ENCODE assay signal across 8 cellular contexts in genomic region chr14:24431569-24432258, GRCh38. TPM values are rescaled to one million over a fixed set of nuclear protein-coding genes. Genes with fewer than 3 reads are reported as not detected.
A peak's percentile ranks its signal among the peaks of the same experiment; 100 is the strongest.
DNase-seq lines count a peak whose midpoint lies in the region; ATAC-seq, FAIRE-seq and TF ChIP-seq lines count a peak whose summit lies in the region.

No MANE protein-coding gene starts in this region.

- TF ChIP-seq EP300 in suprapubic skin (IDR thresholded peaks at IDR 0.05), result no peak

- no peak for FAIRE-seq in frontal cortex (lab: Jason Lieb, UNC)

- peak; percentile 94 for DNase-seq in GM03348 (ENCODE audit: low spot score)
- DNase-seq in HCEC 1CT, result peak; percentile 90
- DNase-seq in MM.1S, result peak; percentile 86
- DNase-seq in SIG-M5 treated with dmso at 0.1 percent for 504 hours (lab: John Stamatoyannopoulos, UW; ENCODE audit: unreplicated experiment), result peak; percentile 91
- DNase-seq in activated gamma-delta T cell treated with anti-CD3 and anti-CD28 coated beads, Interleukin-2, amount 50 U/mL, for 16 hours (ENCODE audit: low read depth), result peak; percentile 85
- DNase-seq in frontal cortex (ENCODE audit: low spot score in 2 of 2), result peak; percentile 72 to 82
- DNase-seq in omental fat pad (ENCODE audit: low spot score), result peak; percentile 89
- peak; percentile 93 to 95 for DNase-seq in suprapubic skin (ENCODE audit: low spot score in 2 of 2)

- H3K27me3 ChIP-seq in MM.1S (replicated peaks; ENCODE audit: insufficient read depth, low read length) (no peaks in the 10 kb centered on the region), suprapubic skin (no peaks in the 10 kb centered on the region)

- H2AFZ ChIP-seq in MM.1S (ENCODE audit: low read length), result no peak overlapping the region

- H3K4me1 ChIP-seq in MM.1S (ENCODE audit: low read length), result peaks cover 10% of the 10 kb centered on the region; the same call in 1 of the 2 replicates
- peaks cover 69% of the 10 kb centered on the region for H3K4me1 ChIP-seq in suprapubic skin

- ATAC-seq in omental fat pad (ENCODE audit: low FRiP score), result peak; percentile 73

- TF ChIP-seq POLR2A in suprapubic skin (IDR thresholded peaks at IDR 0.05), result no peak

- TF ChIP-seq CTCF in MM.1S (IDR thresholded peaks at IDR 0.05; ENCODE audit: low read length) (peak; percentile 82), omental fat pad (IDR thresholded peaks at IDR 0.05) (peak in 2 of 3 donors; percentile 46 to 72), suprapubic skin (IDR thresholded peaks at IDR 0.05) (peak; percentile 87 to 91)

- H3K79me2 ChIP-seq in MM.1S (ENCODE audit: low read length), result peaks cover 23% of the 10 kb centered on the region

- H3K9me3 ChIP-seq in MM.1S (replicated peaks; ENCODE audit: insufficient read depth, low read length), result no peaks in the 10 kb centered on the region
- H3K9me3 ChIP-seq in suprapubic skin, result no peaks in the 10 kb centered on the region

- H3K36me3 ChIP-seq in MM.1S (replicated peaks; ENCODE audit: insufficient read depth, low read length) (no peaks in the 10 kb centered on the region), suprapubic skin (peaks cover 38% of the 10 kb centered on the region)

- H3K9me2 ChIP-seq in MM.1S (replicated peaks; ENCODE audit: insufficient read depth, low read length), result no peaks in the 10 kb centered on the region

- H3K27ac ChIP-seq in MM.1S (ENCODE audit: low read length) (peak overlapping the region; percentile 90), suprapubic skin (peak overlapping the region; percentile 97)

- H3K4me3 ChIP-seq in MM.1S (ENCODE audit: low read length), result peak overlapping the region; percentile 75
- H3K4me3 ChIP-seq in suprapubic skin, result peak overlapping the region; percentile 87

- WGBS in suprapubic skin, result 18% methylated on average over 9 of the region's 15 CpGs

- H3K9ac ChIP-seq in MM.1S (ENCODE audit: low read length), result peak overlapping the region; percentile 94

- no peaks in the 10 kb centered on the region for H4K20me1 ChIP-seq in MM.1S (ENCODE audit: insufficient read depth, low read length)

- peaks cover 14% of the 10 kb centered on the region for H3F3A ChIP-seq in MM.1S (ENCODE audit: insufficient read depth, low read length)

- peak overlapping the region; percentile 92 for H3K4me2 ChIP-seq in MM.1S (ENCODE audit: low read depth, low read length)

RNA-seq across cellular contexts. Expression of gene KHNYN, which starts 2.0 kb away (rescaled TPM):
- total RNA-seq in frontal cortex (13.9 TPM), omental fat pad (10 to 100 TPM; 32.1 to 77.1 (median 43.5) TPM), suprapubic skin (100 to 1,000 TPM in 1 of 4 donors, 10 to 100 TPM in 3; 56.7 to 145 (median 84.3) TPM)

RNA-seq across cellular contexts. Expression of gene CBLN3, which starts 2.2 kb away (rescaled TPM):
- total RNA-seq in frontal cortex (not detected), omental fat pad (1 to 10 TPM; 1.2 to 4.4 (median 2.8) TPM), suprapubic skin (1 to 10 TPM in 1 of 4 donors, under 1 TPM in 2, not detected in 1; 0.30 to 2.6 (median 0.93) TPM)

RNA-seq across cellular contexts. Expression of gene SDR39U1, which starts 10.9 kb away (rescaled TPM):
- 16.3 TPM for total RNA-seq in frontal cortex
- total RNA-seq in omental fat pad, result 10 to 100 TPM; 28.4 to 35.9 (median 31.8) TPM
- 10 to 100 TPM; 30.1 to 82.3 (median 38.6) TPM for total RNA-seq in suprapubic skin

RNA-seq across cellular contexts. Expression of gene NYNRIN, which starts 32.9 kb away (rescaled TPM):
- total RNA-seq in frontal cortex (9.8 TPM), omental fat pad (10 to 100 TPM in 3 of 4 donors, 1 to 10 TPM in 1; 4.6 to 24.9 (median 13.0) TPM), suprapubic skin (10 to 100 TPM; 18.5 to 43.6 (median 29.8) TPM)

Comparison
In these comparisons a context has a peak if more than half of its experiments do, and no peak if none do; other contexts are left out.
1. Peak in every context shown above with its lines: DNase-seq, ATAC-seq, H3K4me3 ChIP-seq and H3K27ac ChIP-seq.